Comparison of ENCODE assay signal across 8 cellular contexts in genomic region chr12:109432842-109433304, GRCh38. TPM values are rescaled to one million over a fixed set of nuclear protein-coding genes. Genes with fewer than 3 reads are reported as not detected.
DNase-seq lines count a peak whose midpoint lies in the region; ATAC-seq and TF ChIP-seq lines count a peak whose summit lies in the region.

No MANE protein-coding gene starts in this region.

- peak in 55 of 56 donors; percentile 34 to 72 (median 58) for TF ChIP-seq CTCF in dorsolateral prefrontal cortex (IDR thresholded peaks at IDR 0.05 in 54 of 56, conservative IDR thresholded peaks at IDR 0.05 in 2 of 56; ENCODE audit: low read depth in 1 of 56, partially characterized antibody in 56 of 56)

- intact Hi-C loops in activated CD4-positive, alpha-beta memory T cell treated with anti-CD3 and anti-CD28 coated beads for 36 hours (cut with micrococcal nuclease): loop anchor here (2.0 kb wide), 1 partner anchor 44 kb away; the partner anchor contains the start of genes KCTD10 and UBE3B
- intact Hi-C loops in dorsolateral prefrontal cortex (cut with DNase I): no loop called here

- peaks cover 7% of the 10 kb centered on the region for H3K4me1 Mint-ChIP-seq in activated CD4-positive, alpha-beta memory T cell treated with anti-CD3 and anti-CD28 coated beads for 36 hours (ENCODE audit: low read depth)
- H3K4me1 Mint-ChIP-seq in memory B cell: peaks cover 10% of the 10 kb centered on the region

- ATAC-seq in memory B cell (ENCODE audit: low read depth): peak; percentile 73
- ATAC-seq in GM19395 (IDR thresholded peaks at IDR 0.05; ENCODE audit: unreplicated experiment): no peak

- CTCF ChIA-PET in activated CD4-positive, alpha-beta memory T cell treated with anti-CD3 and anti-CD28 coated beads for 36 hours (lab: Charles Lee): interaction anchor here (0.6 to 3.0 kb wide), 33 partner anchors 9 to 413 kb away, joined by 3 to 16 read pairs (median 5); partner anchors contain the start of genes KCTD10 and UBE3B

- H3K36me3 Mint-ChIP-seq in activated CD4-positive, alpha-beta memory T cell treated with anti-CD3 and anti-CD28 coated beads for 36 hours: no peaks in the 10 kb centered on the region
- no peaks in the 10 kb centered on the region for H3K36me3 Mint-ChIP-seq in memory B cell

- no peaks in the 10 kb centered on the region for H3K27me3 Mint-ChIP-seq in activated CD4-positive, alpha-beta memory T cell treated with anti-CD3 and anti-CD28 coated beads for 36 hours
- no peaks in the 10 kb centered on the region for H3K27me3 Mint-ChIP-seq in memory B cell

- H3K4me3 Mint-ChIP-seq in activated CD4-positive, alpha-beta memory T cell treated with anti-CD3 and anti-CD28 coated beads for 36 hours: no peak overlapping the region
- H3K4me3 Mint-ChIP-seq in memory B cell: no peak overlapping the region

- H3K27ac ChIP-seq in dorsolateral prefrontal cortex: no peak overlapping the region

- POLR2A ChIA-PET in activated CD4-positive, alpha-beta memory T cell treated with anti-CD3 and anti-CD28 coated beads for 36 hours (lab: Charles Lee): no interaction called here

- peak; percentile 30 for DNase-seq in COLO829 (ENCODE audit: low spot score)
- peak; percentile 81 for DNase-seq in HK-2 (ENCODE audit: unreplicated experiment)
- peak; percentile 70 for DNase-seq in NCI-H748 treated with DMSO at 0.1 percent for 48 hours (lab: John Stamatoyannopoulos, UW)
- peak; percentile 87 for DNase-seq in activated CD4-positive, alpha-beta memory T cell treated with anti-CD3 and anti-CD28 coated beads for 36 hours
- DNase-seq in dorsolateral prefrontal cortex: peak; percentile 44 to 70 (median 58)
- peak; percentile 54 to 67 for DNase-seq in memory B cell (ENCODE audit: low spot score in 2 of 2)
- peak; percentile 58 for DNase-seq in stimulated activated CD8-positive, alpha-beta memory T cell treated with anti-CD3 and anti-CD28 coated beads, Interleukin-15, amount 100 ng/mL, for 1 hour (ENCODE audit: low read depth)

- H3K27ac Mint-ChIP-seq in activated CD4-positive, alpha-beta memory T cell treated with anti-CD3 and anti-CD28 coated beads for 36 hours: no peak overlapping the region
- no peak overlapping the region for H3K27ac Mint-ChIP-seq in memory B cell

- H3K9me3 Mint-ChIP-seq in activated CD4-positive, alpha-beta memory T cell treated with anti-CD3 and anti-CD28 coated beads for 36 hours: no peaks in the 10 kb centered on the region
- no peaks in the 10 kb centered on the region for H3K9me3 Mint-ChIP-seq in memory B cell

- no peaks in the 10 kb centered on the region for H3K27me3 ChIP-seq in dorsolateral prefrontal cortex

- no peak overlapping the region for H3K4me3 ChIP-seq in dorsolateral prefrontal cortex

RNA-seq across cellular contexts. Expression of gene KCTD10, which starts 44.2 kb away (rescaled TPM):
- total RNA-seq in activated CD4-positive, alpha-beta memory T cell treated with anti-CD3 and anti-CD28 coated beads for 36 hours: 10 to 100 TPM; 36.2 to 40.3 TPM
- 10 to 100 TPM; 32.1 to 62.5 (median 42.9) TPM for total RNA-seq in dorsolateral prefrontal cortex

RNA-seq across cellular contexts. Expression of gene UBE3B, which starts 44.6 kb away (rescaled TPM):
- total RNA-seq in activated CD4-positive, alpha-beta memory T cell treated with anti-CD3 and anti-CD28 coated beads for 36 hours: 10 to 100 TPM; 29.8 to 32.3 TPM
- 10 to 100 TPM; 39.2 to 68.5 (median 52.9) TPM for total RNA-seq in dorsolateral prefrontal cortex

Comparison
In these comparisons a context has a peak if more than half of its experiments do, and no peak if none do; other contexts are left out.
1. DNase-seq: peak in every context shown above with its lines; median percentile 87 in activated CD4-positive, alpha-beta memory T cell treated with anti-CD3 and anti-CD28 coated beads for 36 hours; 81 in HK-2; 70 in NCI-H748 treated with DMSO at 0.1 percent for 48 hours; 60 in memory B cell; 58 in dorsolateral prefrontal cortex; 58 in stimulated activated CD8-positive, alpha-beta memory T cell treated with anti-CD3 and anti-CD28 coated beads, Interleukin-15, amount 100 ng/mL, for 1 hour; 30 in COLO829.